8 cellular contexts compared by ENCODE assay signal in the genomic region with DNA sequence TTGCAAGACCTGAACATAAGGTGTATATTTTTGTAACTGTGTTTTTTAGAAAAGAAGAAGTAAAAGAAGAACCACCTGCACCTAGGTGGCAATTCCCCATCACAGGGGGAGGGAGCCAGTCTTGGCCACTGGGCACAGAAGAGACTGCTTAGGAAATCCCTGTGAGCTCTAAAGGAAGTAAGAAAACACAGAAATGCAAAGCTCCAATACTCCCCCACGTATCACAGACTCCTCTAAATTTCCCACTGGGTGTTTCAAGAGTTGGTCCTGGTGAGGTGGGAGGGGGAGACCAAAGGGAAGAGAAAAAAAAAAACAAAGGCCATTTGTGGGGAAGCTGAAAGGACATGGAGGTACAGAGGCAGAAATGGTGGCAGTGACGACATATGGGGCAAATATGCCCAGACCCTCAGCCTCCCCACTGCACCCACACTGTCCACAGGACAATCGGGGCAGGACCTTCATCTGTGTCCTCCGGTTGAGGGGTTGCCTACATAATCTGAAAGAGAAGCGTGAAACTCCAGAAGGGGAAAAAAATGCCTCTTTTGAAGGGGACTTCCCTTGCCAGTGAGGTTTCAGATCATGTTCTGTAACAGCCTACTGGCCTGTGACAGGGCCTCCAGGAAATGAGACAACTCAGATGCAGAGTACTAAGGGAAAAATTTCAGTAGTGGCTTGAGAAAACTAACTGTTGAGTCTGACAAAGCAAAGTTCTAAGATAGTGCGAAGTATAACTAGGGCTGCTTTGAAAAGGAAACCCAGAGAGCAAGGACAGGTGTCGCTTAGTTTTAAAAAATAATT.
DNase-seq lines count a peak whose midpoint lies in the region; ATAC-seq and TF ChIP-seq lines count a peak whose summit lies in the region.

No MANE protein-coding gene starts in this region.

- H3K27me3 ChIP-seq in SJSA1 (replicated peaks) (no peaks in the 10 kb centered on the region), osteoblast (ENCODE audit: insufficient read depth, low read length) (no peaks in the 10 kb centered on the region)

- no peaks in the 10 kb centered on the region for H3K9me3 ChIP-seq in SJSA1 (replicated peaks)
- no peaks in the 10 kb centered on the region for H3K9me3 ChIP-seq in osteoblast (ENCODE audit: low read depth, low read length)

- no peaks in the 10 kb centered on the region for H3K79me2 ChIP-seq in osteoblast (ENCODE audit: insufficient read depth, low read length)

- H3K36me3 ChIP-seq in SJSA1 (no peaks in the 10 kb centered on the region), osteoblast (ENCODE audit: insufficient read depth, low read length) (no peaks in the 10 kb centered on the region)

- no peak overlapping the region for H3K4me3 ChIP-seq in SJSA1
- no peak overlapping the region for H3K4me3 ChIP-seq in epithelial cell of proximal tubule (ENCODE audit: low read depth, low read length)
- H3K4me3 ChIP-seq in osteoblast (ENCODE audit: insufficient read depth, low read length): no peak overlapping the region

- peak overlapping the region; percentile 33 to 63 for H3K27ac Mint-ChIP-seq in activated naive CD4-positive, alpha-beta T cell treated with anti-CD3 and anti-CD28 coated beads, Interleukin-2, amount 50 U/mL, for 72 hours

- peak; percentile 85 to 86 for ATAC-seq in activated naive CD4-positive, alpha-beta T cell treated with anti-CD3 and anti-CD28 coated beads, Interleukin-2, amount 50 U/mL, for 72 hours
- ATAC-seq in HG02970 (IDR thresholded peaks at IDR 0.05; ENCODE audit: low FRiP score, unreplicated experiment): peak; percentile 58

- no peaks in the 10 kb centered on the region for H3K9me3 Mint-ChIP-seq in activated naive CD4-positive, alpha-beta T cell treated with anti-CD3 and anti-CD28 coated beads, Interleukin-2, amount 50 U/mL, for 72 hours

- peak; percentile 14 to 56 for DNase-seq in activated naive CD4-positive, alpha-beta T cell treated with anti-CD3 and anti-CD28 coated beads, Interleukin-2, amount 50 U/mL, for 72 hours (ENCODE audit: low spot score in 2 of 2)
- no peak for DNase-seq in activated naive CD4-positive, alpha-beta T cell treated with anti-CD3 and anti-CD28 coated beads, Interleukin-2, amount 50 U/mL, for 16 hours
- DNase-seq in SJSA1 (ENCODE audit: low read depth in 1 of 2, low spot score in 2 of 2) (peak in 1 of 2 experiments; percentile 33), epithelial cell of proximal tubule (ENCODE audit: low read depth) (peak; percentile 88), osteoblast (ENCODE audit: insufficient read length, low spot score, missing footprints) (no peak), NCI-H774 (lab: John Stamatoyannopoulos, UW) (no peak), NCI-H1105 treated with DMSO at 0.1 percent for 48 hours (lab: John Stamatoyannopoulos, UW) (no peak)

- H3K27ac ChIP-seq in SJSA1 (peak overlapping the region; percentile 73), osteoblast (ENCODE audit: low read depth, low read length) (peak overlapping the region; percentile 97)

- peak overlapping the region; percentile 40 for H2AFZ ChIP-seq in osteoblast (ENCODE audit: low read length)

- H4K20me1 ChIP-seq in osteoblast (ENCODE audit: insufficient read depth, low read length): no peaks in the 10 kb centered on the region

- H3K36me3 Mint-ChIP-seq in activated naive CD4-positive, alpha-beta T cell treated with anti-CD3 and anti-CD28 coated beads, Interleukin-2, amount 50 U/mL, for 72 hours: no peaks in the 10 kb centered on the region

- peaks cover 51% of the 10 kb centered on the region for H3K4me1 ChIP-seq in SJSA1 (replicated peaks)
- peaks cover 44% of the 10 kb centered on the region for H3K4me1 ChIP-seq in osteoblast (ENCODE audit: insufficient read depth, low read length)

- H3K4me2 ChIP-seq in osteoblast (ENCODE audit: insufficient read depth, low read length): peak overlapping the region; percentile 88

- no peak for TF ChIP-seq CTCF in epithelial cell of proximal tubule (conservative IDR thresholded peaks at IDR 0.05; ENCODE audit: low read depth, low read length)
- TF ChIP-seq CTCF in osteoblast (IDR thresholded peaks at IDR 0.05; ENCODE audit: extremely low read depth, low read depth, low read length): no peak

Comparison
In these comparisons a context has a peak if more than half of its experiments do, and no peak if none do; other contexts are left out.
1. DNase-seq: peak in activated naive CD4-positive, alpha-beta T cell treated with anti-CD3 and anti-CD28 coated beads, Interleukin-2, amount 50 U/mL, for 72 hours (2 of 2) and epithelial cell of proximal tubule (single experiment); none in activated naive CD4-positive, alpha-beta T cell treated with anti-CD3 and anti-CD28 coated beads, Interleukin-2, amount 50 U/mL, for 16 hours (single experiment), osteoblast (single experiment), NCI-H774 (single experiment) and NCI-H1105 treated with DMSO at 0.1 percent for 48 hours (single experiment).